Comparison of ENCODE assay signal across 16 cellular contexts in the genomic region with DNA sequence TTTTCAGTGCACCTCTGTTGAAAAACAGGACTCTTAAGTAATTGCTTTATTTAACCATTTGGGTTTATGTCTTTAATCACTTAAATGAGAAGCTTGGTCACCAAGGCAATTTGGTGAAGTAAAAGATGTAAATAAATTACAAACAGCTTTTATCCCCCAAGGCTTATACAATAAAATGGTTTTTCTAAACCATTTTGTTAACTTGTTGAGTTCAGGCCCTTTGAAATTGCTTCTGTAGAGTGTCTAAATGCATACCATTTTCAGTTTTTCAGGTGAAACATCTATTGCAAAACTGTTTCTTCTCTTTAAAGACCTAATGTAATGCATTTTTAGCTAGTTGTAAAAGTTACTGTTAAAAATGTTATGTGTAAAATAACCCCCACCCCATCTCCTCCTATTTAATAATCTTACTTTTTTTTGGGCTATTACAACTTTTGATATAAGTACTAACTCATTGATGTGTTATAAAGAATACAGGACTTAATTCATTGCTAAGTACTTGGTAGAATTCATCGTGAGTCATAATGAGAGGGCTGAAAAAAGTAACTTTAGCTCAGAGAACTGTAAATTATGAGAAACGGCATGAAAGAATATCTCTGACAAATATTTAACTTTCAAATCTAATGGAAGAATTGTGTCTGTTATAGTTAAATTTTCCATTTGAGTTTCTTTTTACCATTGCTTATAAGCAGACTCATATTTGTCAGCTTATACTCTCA. TPM values are rescaled to one million over a fixed set of nuclear protein-coding genes. Genes with fewer than 3 reads are reported as not detected.
DNase-seq lines count a peak whose midpoint lies in the region; ATAC-seq, FAIRE-seq and TF ChIP-seq lines count a peak whose summit lies in the region.
"Had no signal": no experiment of that assay in that cellular context is flagged by ENCODE, and none has a peak within 500 bp of the region (broad histone marks: within the 10 kb centered on the region; RNA-seq: fewer than 3 reads in every experiment).

No MANE protein-coding gene starts in this region.

- BruUV-seq in HepG2 (replicated peaks; lab: Mats Ljungman, UMichigan): no TSS peak

- no peak for FAIRE-seq in HepG2 (lab: Jason Lieb, UNC)
- FAIRE-seq: H1 had no signal

- 82% methylated on average over 2 of the region's 2 CpGs for WGBS in HepG2 (ENCODE audit: low lambda C conversion rate)
- WGBS in right lobe of liver (ENCODE audit: insufficient coverage, low coverage, low lambda C conversion rate, missing lambda C conversion rate): 18% methylated on average over 2 of the region's 2 CpGs

- peaks cover 36% of the 10 kb centered on the region for H3K4me1 Mint-ChIP-seq in activated T-helper 17 cell treated with anti-CD3 and anti-CD28 coated beads, Interleukin-2, amount 50 U/mL, for 72 hours

- peak overlapping the region; percentile 74 for H3K27ac Mint-ChIP-seq in activated T-helper 17 cell treated with anti-CD3 and anti-CD28 coated beads, Interleukin-2, amount 50 U/mL, for 72 hours
- H3K27ac Mint-ChIP-seq: T-helper 2 cell treated with Interferon-gamma antibody and Interleukin-4, amounts not matched to agents 5 μg/mL and 100 μg/mL, for 36 hours had no signal

- CTCF ChIA-PET in HepG2 (lab: Yijun Ruan, JAX; ENCODE audit: low intra/inter-chr PET ratio, low total read pairs): no interaction called here

- H3K4me3 Mint-ChIP-seq in activated T-helper 17 cell treated with anti-CD3 and anti-CD28 coated beads, Interleukin-2, amount 50 U/mL, for 72 hours: peak overlapping the region; percentile 86
- H3K4me3 Mint-ChIP-seq: central memory CD8-positive, alpha-beta T cell; T-helper 2 cell treated with Interferon-gamma antibody and Interleukin-4, amounts not matched to agents 5 μg/mL and 100 μg/mL, for 36 hours had no signal

- ATAC-seq in HepG2: no peak
- ATAC-seq in right lobe of liver: no peak
- ATAC-seq in activated T-helper 17 cell treated with anti-CD3 and anti-CD28 coated beads, Interleukin-2, amount 50 U/mL, for 72 hours (replicated peaks): peak; percentile 10
- no peak for ATAC-seq in GM21723 (IDR thresholded peaks at IDR 0.05; ENCODE audit: unreplicated experiment)
- no peak for ATAC-seq in GM18870 (IDR thresholded peaks at IDR 0.05; ENCODE audit: unreplicated experiment)
- ATAC-seq: left lung, Panc1 had no signal

- TF ChIP-seq RAD21 in HepG2 (CRISPR knock-in tag; IDR thresholded peaks at IDR 0.05): no peak

- H3K36me3 ChIP-seq in HepG2 (replicated peaks in 1 of 2; ENCODE audit: control insufficient read depth in 1 of 2, insufficient read depth in 2 of 2, low read length in 2 of 2) (no peaks in the 10 kb centered on the region), right lobe of liver (no peaks in the 10 kb centered on the region), iPS-20b (ENCODE audit: insufficient read depth, low read depth, low read length) (no peaks in the 10 kb centered on the region)
- H3K36me3 ChIP-seq: BLaER1, left lung, prostate gland, upper lobe of left lung had no signal

- POLR2A ChIA-PET in HepG2 (lab: Yijun Ruan, JAX): no interaction called here

- H3K9me3 ChIP-seq in HepG2 (ENCODE audit: low read length) (no peaks in the 10 kb centered on the region), right lobe of liver (no peaks in the 10 kb centered on the region), iPS-20b (ENCODE audit: insufficient read depth, low read depth, low read length) (no peaks in the 10 kb centered on the region)
- H3K9me3 ChIP-seq: BLaER1, left lung, prostate gland, upper lobe of left lung had no signal

- no peaks in the 10 kb centered on the region for H3K9me3 Mint-ChIP-seq in activated T-helper 17 cell treated with anti-CD3 and anti-CD28 coated beads, Interleukin-2, amount 50 U/mL, for 72 hours
- H3K9me3 Mint-ChIP-seq: central memory CD8-positive, alpha-beta T cell; T-helper 2 cell treated with Interferon-gamma antibody and Interleukin-4, amounts not matched to agents 5 μg/mL and 100 μg/mL, for 36 hours had no signal

- no peak for TF ChIP-seq CTCF in HepG2 (CRISPR knock-in tag; IDR thresholded peaks at IDR 0.05)
- no peak for TF ChIP-seq CTCF in right lobe of liver (IDR thresholded peaks at IDR 0.05)

- intact Hi-C loops in HepG2 (cut with micrococcal nuclease; ENCODE audit: unreplicated experiment): loop anchor here (10.0 kb wide), 2 partner anchors 203 to 383 kb away; a partner anchor contains a TSS
- intact Hi-C loops in right lobe of liver (cut with DNase I): no loop called here

- H2AFZ ChIP-seq in HepG2 (ENCODE audit: low read length): no peak overlapping the region

- peaks cover 74% of the 10 kb centered on the region for H3K79me2 ChIP-seq in HepG2 (ENCODE audit: insufficient read depth, low read length)

- H3K27ac ChIP-seq in HepG2 (ENCODE audit: extremely low read length, insufficient read depth, low read length): peak overlapping the region; percentile 67
- no peak overlapping the region for H3K27ac ChIP-seq in right lobe of liver
- H3K27ac ChIP-seq in iPS-20b (ENCODE audit: low read length): no peak overlapping the region
- H3K27ac ChIP-seq: BLaER1, left lung, prostate gland, upper lobe of left lung had no signal

- DNase-seq in HepG2 (ENCODE audit: low spot score) (no peak), right lobe of liver (no peak)
- DNase-seq in stimulated activated CD4-positive, alpha-beta T cell treated with anti-CD3 and anti-CD28 coated beads, Interleukin-12 subunit alpha, Interleukin-12 subunit beta, amount 100 ng/mL, for 4 hours: no peak
- no peak for DNase-seq in effector CD8-positive, alpha-beta T cell (lab: John Stamatoyannopoulos, UW)
- DNase-seq: left lung, upper lobe of left lung had no signal

- H3K27me3 Mint-ChIP-seq in activated T-helper 17 cell treated with anti-CD3 and anti-CD28 coated beads, Interleukin-2, amount 50 U/mL, for 72 hours: no peaks in the 10 kb centered on the region
- H3K27me3 Mint-ChIP-seq: central memory CD8-positive, alpha-beta T cell had no signal

- H3K4me3 ChIP-seq in HepG2 (replicated peaks in 1 of 3; ENCODE audit: insufficient read depth in 1 of 3, low read depth in 2 of 3, low read length in 3 of 3) (peak overlapping the region in 2 of 3 experiments; percentile 6 to 93; a peak in 1 of 6 replicates), right lobe of liver (no peak overlapping the region), iPS-20b (ENCODE audit: low read length) (0 out of 2 replicates have a peak overlapping the region, but pooled peaks have one; percentile 35)
- H3K4me3 ChIP-seq: BLaER1, left lung, prostate gland had no signal

- H3K4me2 ChIP-seq in HepG2 (ENCODE audit: low read depth, low read length): peak overlapping the region; percentile 83

- peaks cover 20% of the 10 kb centered on the region for H3K36me3 Mint-ChIP-seq in activated T-helper 17 cell treated with anti-CD3 and anti-CD28 coated beads, Interleukin-2, amount 50 U/mL, for 72 hours (ENCODE audit: low read depth)

- in situ Hi-C loops in HepG2 (cut with HindIII; ENCODE audit: extremely low pct_ligation_motif_present, low pct_unique_long_range_greater_than_20kb): loop anchor here (10.0 kb wide), 1 partner anchor 67 kb away; no protein-coding TSS in a partner anchor

- no peak overlapping the region for H3K9ac ChIP-seq in HepG2 (ENCODE audit: insufficient read depth, low read depth, low read length)
- H3K9ac ChIP-seq in iPS-20b (ENCODE audit: low read depth, low read length): no peak overlapping the region
- H3K9ac ChIP-seq: BLaER1 had no signal

- H3K4me1 ChIP-seq in HepG2 (ENCODE audit: insufficient read depth, low read length): peaks cover 38% of the 10 kb centered on the region
- peaks cover 0 to 21% (median 9%) of the 10 kb centered on the region in 4 donors for H3K4me1 ChIP-seq in right lobe of liver
- peaks cover 26% of the 10 kb centered on the region for H3K4me1 ChIP-seq in iPS-20b (ENCODE audit: insufficient read depth, low read length)
- H3K4me1 ChIP-seq: prostate gland had no signal

- peaks cover 10% of the 10 kb centered on the region; the same call in 1 of the 2 replicates for H4K20me1 ChIP-seq in HepG2 (ENCODE audit: insufficient read depth, low read length)

- TF ChIP-seq POLR2A in HepG2 (IDR thresholded peaks at IDR 0.05; ENCODE audit: insufficient read depth in 1 of 2, low read depth in 2 of 2, low read length in 2 of 2) (no peak), right lobe of liver (IDR thresholded peaks at IDR 0.05) (no peak)

- TF ChIP-seq EP300 in HepG2 (IDR thresholded peaks at IDR 0.05; ENCODE audit: low read depth in 2 of 2, low read length in 2 of 2) (no peak), HepG2 (CRISPR knock-in tag; IDR thresholded peaks at IDR 0.05; ENCODE audit: borderline replicate concordance) (no peak)

- H3K27me3 ChIP-seq in HepG2 (ENCODE audit: control insufficient read depth in 1 of 2, insufficient read depth in 2 of 2, low read length in 2 of 2): no peaks in the 10 kb centered on the region; a peak in 1 of 5 replicates
- H3K27me3 ChIP-seq in right lobe of liver: no peaks in the 10 kb centered on the region
- H3K27me3 ChIP-seq in iPS-20b (ENCODE audit: insufficient read depth, low read length): peaks cover under 1% of the 10 kb centered on the region; the same call in 1 of the 2 replicates
- H3K27me3 ChIP-seq: BLaER1, upper lobe of left lung had no signal

RNA-seq across cellular contexts. Expression of a gene that starts 4.5 kb away (rescaled TPM):
- 23.0 and 24.3 TPM in 2 replicates for total RNA-seq in HepG2 (2016; rRNA removed; fragmentation: Illumina TruSeq; extraction: Trizol)
- 4.9 and 6.3 TPM in 2 replicates for total RNA-seq in HepG2 (2016; cell fraction: cytosol; rRNA removed; fragmentation: Illumina TruSeq; extraction: Trizol; ENCODE audit: low read depth)
- total RNA-seq in HepG2 (2016; cell fraction: insoluble cytoplasmic fraction; rRNA removed; fragmentation: Illumina TruSeq; extraction: Trizol): 22.0 and 23.7 TPM in 2 replicates
- 5.0 and 6.3 TPM in 2 replicates for total RNA-seq in HepG2 (2016; cell fraction: membrane; rRNA removed; fragmentation: Illumina TruSeq; extraction: Trizol)
- total RNA-seq in HepG2 (2016; cell fraction: nucleus; rRNA removed; fragmentation: Illumina TruSeq; extraction: Trizol): 35.9 and 37.8 TPM in 2 replicates
- 17.2 and 19.2 TPM in 2 replicates for polyA plus RNA-seq in HepG2 (2011; rRNA removed)
- 13.6 and 17.3 TPM in 2 replicates for polyA plus RNA-seq in HepG2 (2011; cell fraction: cytosol; rRNA removed)
- 22.9 and 26.6 TPM in 2 replicates for polyA plus RNA-seq in HepG2 (2011; cell fraction: nucleus; rRNA removed)
- 12.4 and 13.7 TPM in 2 replicates for polyA plus RNA-seq in HepG2 (2012)
- 0.24 and 0.32 TPM in 2 replicates for polyA plus RNA-seq in HepG2 (2016; cell fraction: cytosol; fragmentation: Illumina TruSeq; extraction: Trizol; ENCODE audit: low read depth)
- 12.6 and 13.0 TPM in 2 replicates for polyA plus RNA-seq in HepG2 (2016; cell fraction: insoluble cytoplasmic fraction; fragmentation: Illumina TruSeq; extraction: Trizol; ENCODE audit: low read depth)
- polyA plus RNA-seq in HepG2 (2016; cell fraction: membrane; fragmentation: Illumina TruSeq; extraction: Trizol; ENCODE audit: low read depth): 0.80 and 1.2 TPM in 2 replicates
- polyA plus RNA-seq in HepG2 (2016; cell fraction: nucleus; fragmentation: Illumina TruSeq; extraction: Trizol; ENCODE audit: insufficient read depth, low read depth): 21.9 and 25.9 TPM in 2 replicates
- 24.7 and 32.1 TPM in 2 replicates for polyA minus RNA-seq in HepG2 (2011; rRNA and poly(A)+ RNA removed; ENCODE audit: low replicate concordance)
- polyA minus RNA-seq in HepG2 (2011; cell fraction: cytosol; rRNA and poly(A)+ RNA removed): 18.1 and 20.7 TPM in 2 replicates
- 83.3 and 91.0 TPM in 2 replicates for polyA minus RNA-seq in HepG2 (2011; cell fraction: nucleus; rRNA and poly(A)+ RNA removed)
- total RNA-seq in right lobe of liver: 10 to 100 TPM; 22.1 to 32.1 (median 27.2) TPM
- total RNA-seq in activated T-helper 17 cell treated with anti-CD3 and anti-CD28 coated beads, Interleukin-2, amount 50 U/mL, for 72 hours: 10 to 100 TPM; 22.8 to 25.1 TPM

Comparison
In these comparisons a context has a peak if more than half of its experiments do, and no peak if none do; other contexts are left out.
1. H3K4me3 ChIP-seq: peak in HepG2 (2 of 3) and iPS-20b (single experiment); none in right lobe of liver (0 of 3).